In the genomic region with DNA sequence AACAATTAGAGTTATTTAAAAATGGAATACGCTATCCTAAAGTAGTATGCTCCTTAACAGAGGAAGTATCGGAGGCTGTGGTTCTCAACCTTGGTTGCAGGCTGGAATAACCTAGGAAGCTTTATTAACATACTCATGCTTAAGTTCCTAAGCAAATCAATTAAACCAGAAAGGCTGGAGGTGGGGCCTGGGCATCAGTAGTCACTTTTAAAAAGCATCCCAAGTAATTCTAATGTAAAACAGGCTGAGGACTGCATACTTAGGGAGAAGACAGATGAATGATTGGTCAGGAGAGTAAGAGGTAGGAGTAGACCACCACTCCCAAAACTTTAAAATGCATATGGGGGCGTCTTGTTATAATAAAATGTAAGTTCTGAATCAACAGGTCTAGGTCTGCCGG, we compare ENCODE assay signal across 30 cellular contexts.
"Had no signal": no experiment of that assay in that cellular context is flagged by ENCODE, and none has a peak within 500 bp of the region (broad histone marks: within the 10 kb centered on the region; RNA-seq: fewer than 3 reads in every experiment).

No MANE protein-coding gene starts in this region.

- H3K4me3 ChIP-seq: left ventricle myocardium inferior, lung, mucosa of descending colon, pancreas, prostate gland, skin epidermis, stomach, testis, thyroid gland, upper lobe of right lung had no signal

- H3K27me3 ChIP-seq: pancreas, stomach, testis, thyroid gland, upper lobe of right lung had no signal

- H3K9me3 Mint-ChIP-seq: immature natural killer cell; naive thymus-derived CD4-positive, alpha-beta T cell; natural killer cell treated with Interleukin-12 subunit alpha and Interleukin-12 subunit beta and Interleukin-15 and Interleukin-18, amount 100 ng/mL, for 72 hours; neural crest cell; stimulated activated naive B cell treated with anti-CD40 and anti-IgM and Interleukin-4, amounts not matched to agents 10 μg/mL and 1 μg/mL and 100 μg/mL, for 72 hours had no signal

- ATAC-seq: mucosa of descending colon; naive thymus-derived CD4-positive, alpha-beta T cell; natural killer cell treated with Interleukin-12 subunit alpha and Interleukin-12 subunit beta and Interleukin-15 and Interleukin-18, amount 100 ng/mL, for 72 hours; right cardiac atrium; sciatic nerve; stimulated activated naive B cell treated with anti-CD40 and anti-IgM and Interleukin-4, amounts not matched to agents 10 μg/mL and 1 μg/mL and 100 μg/mL, for 72 hours; stimulated activated naive CD8-positive, alpha-beta T cell treated with anti-CD3 and anti-CD28 coated beads, Interleukin-15, Interleukin-2, amounts not matched to agents 100 U/mL and 50 U/mL, for 24 hours; upper lobe of right lung had no signal

- H3K27ac ChIP-seq: left ventricle myocardium inferior, pancreas, prostate gland, skin epidermis, stomach, testis, thyroid gland, upper lobe of right lung had no signal

- H3K27ac Mint-ChIP-seq: stimulated activated naive B cell treated with anti-CD40 and anti-IgM and Interleukin-4, amounts not matched to agents 10 μg/mL and 1 μg/mL and 100 μg/mL, for 72 hours had no signal

- H3K4me1 ChIP-seq: prostate gland, testis, upper lobe of right lung had no signal

- H3K4me1 Mint-ChIP-seq: stimulated activated naive B cell treated with anti-CD40 and anti-IgM and Interleukin-4, amounts not matched to agents 10 μg/mL and 1 μg/mL and 100 μg/mL, for 72 hours had no signal

- H3K9me3 ChIP-seq: left ventricle myocardium inferior, mucosa of descending colon, pancreas, prostate gland, stomach, testis, thyroid gland, upper lobe of right lung had no signal

- H3K4me3 Mint-ChIP-seq: immature natural killer cell; naive thymus-derived CD4-positive, alpha-beta T cell; natural killer cell treated with Interleukin-12 subunit alpha and Interleukin-12 subunit beta and Interleukin-15 and Interleukin-18, amount 100 ng/mL, for 72 hours; neural crest cell; stimulated activated naive B cell treated with anti-CD40 and anti-IgM and Interleukin-4, amounts not matched to agents 10 μg/mL and 1 μg/mL and 100 μg/mL, for 72 hours had no signal

- H3K36me3 ChIP-seq: pancreas, prostate gland had no signal

- DNase-seq: hippocampal formation; immature natural killer cell; kidney; left ventricle myocardium inferior; mesendoderm; midbrain; mucosa of descending colon; naive thymus-derived CD4-positive, alpha-beta T cell; nucleus accumbens; pancreas; posterior cingulate gyrus; retina; right cardiac atrium; stimulated activated CD4-positive, alpha-beta T cell treated with anti-CD3 and anti-CD28 coated beads, Interleukin-12 subunit alpha, Interleukin-12 subunit beta, amount 100 ng/mL, for 4 hours; stimulated activated CD4-positive, alpha-beta T cell treated with anti-CD3 and anti-CD28 coated beads, Interleukin-15, amount 100 ng/mL, for 24 hours; stimulated activated CD4-positive, alpha-beta T cell treated with anti-CD3 and anti-CD28 coated beads, Interleukin-2, amount 100 ng/mL, for 24 hours; stimulated activated CD4-positive, alpha-beta T cell treated with anti-CD3 and anti-CD28 coated beads, Interleukin-4, amount 100 ng/mL, for 1 hour; stimulated activated naive B cell treated with anti-CD40 and anti-IgM and Interleukin-4, amounts not matched to agents 10 μg/mL and 1 μg/mL and 100 μg/mL, for 72 hours; stimulated activated naive CD8-positive, alpha-beta T cell treated with anti-CD3 and anti-CD28 coated beads, Interleukin-15, Interleukin-2, amounts not matched to agents 100 U/mL and 50 U/mL, for 24 hours; stomach; testis; thyroid gland; trophoblast cell; upper lobe of right lung had no signal

- H3K27me3 Mint-ChIP-seq: naive thymus-derived CD4-positive, alpha-beta T cell; natural killer cell treated with Interleukin-12 subunit alpha and Interleukin-12 subunit beta and Interleukin-15 and Interleukin-18, amount 100 ng/mL, for 72 hours; stimulated activated naive B cell treated with anti-CD40 and anti-IgM and Interleukin-4, amounts not matched to agents 10 μg/mL and 1 μg/mL and 100 μg/mL, for 72 hours had no signal
